Comparison of ENCODE assay signal across 8 cellular contexts in genomic region chr18:36127866-36128845, GRCh38. TPM values are rescaled to one million over a fixed set of nuclear protein-coding genes. Genes with fewer than 3 reads are reported as not detected.
DNase-seq lines count a peak whose midpoint lies in the region; ATAC-seq, FAIRE-seq and TF ChIP-seq lines count a peak whose summit lies in the region.

No MANE protein-coding gene starts in this region.

- H3K4me3 Mint-ChIP-seq in stimulated activated naive B cell treated with anti-CD40 and anti-IgM and Interleukin-4, amounts not matched to agents 10 μg/mL and 1 μg/mL and 100 μg/mL, for 72 hours: peak overlapping the region; percentile 96 to 99

- CTCF ChIA-PET in K562 (lab: Yijun Ruan, JAX; ENCODE audit: low intra/inter-chr PET ratio): no interaction called here

- FAIRE-seq in K562 (lab: Jason Lieb, UNC): peak; percentile 73

- no peak for TF ChIP-seq POLR2A in K562 (conservative IDR thresholded peaks at IDR 0.05)

- H2AFZ ChIP-seq in K562 (ENCODE audit: low read depth, low read length): peak overlapping the region; percentile 99

- peak overlapping the region; percentile 91 for H3K4me3 ChIP-seq in K562
- peak overlapping the region; percentile 93 for H3K4me3 ChIP-seq in kidney epithelial cell (ENCODE audit: low read depth, low read length)

- no peaks in the 10 kb centered on the region for H3K9me3 ChIP-seq in K562 (replicated peaks; ENCODE audit: control insufficient read depth, insufficient read depth, low read depth, low read length)

- H3K9me3 Mint-ChIP-seq in stimulated activated naive B cell treated with anti-CD40 and anti-IgM and Interleukin-4, amounts not matched to agents 10 μg/mL and 1 μg/mL and 100 μg/mL, for 72 hours: no peaks in the 10 kb centered on the region

- H3K36me3 ChIP-seq in K562 (ENCODE audit: control insufficient read depth, insufficient read depth, low read length): peaks cover 42% of the 10 kb centered on the region
- H3K36me3 ChIP-seq in kidney epithelial cell (ENCODE audit: control insufficient read depth, insufficient read depth, low read length): no peaks in the 10 kb centered on the region

- no peaks in the 10 kb centered on the region for H3K27me3 ChIP-seq in K562 (ENCODE audit: control insufficient read depth in 2 of 2, insufficient read depth in 2 of 2, low read length in 2 of 2)
- H3K27me3 ChIP-seq in kidney epithelial cell (ENCODE audit: control insufficient read depth, insufficient read depth, low read length): no peaks in the 10 kb centered on the region

- H3K27me3 Mint-ChIP-seq in stimulated activated naive B cell treated with anti-CD40 and anti-IgM and Interleukin-4, amounts not matched to agents 10 μg/mL and 1 μg/mL and 100 μg/mL, for 72 hours: no peaks in the 10 kb centered on the region

- DNase-seq in SIG-M5 treated with dmso at 0.1 percent for 504 hours (lab: John Stamatoyannopoulos, UW; ENCODE audit: unreplicated experiment): peak; percentile 36
- DNase-seq in SIG-M5 (lab: John Stamatoyannopoulos, UW): no peak
- DNase-seq in NCI-H146 treated with DMSO at 0.1 percent for 48 hours (lab: John Stamatoyannopoulos, UW; ENCODE audit: unreplicated experiment): peak; percentile 11
- DNase-seq in K562 (ENCODE audit: extremely low read depth in 1 of 4, low spot score in 3 of 4): peak; percentile 38 to 42 (median 40)
- no peak for DNase-seq in kidney epithelial cell (ENCODE audit: low read depth)
- no peak for DNase-seq in stimulated activated naive B cell treated with anti-CD40 and anti-IgM and Interleukin-4, amounts not matched to agents 10 μg/mL and 1 μg/mL and 100 μg/mL, for 72 hours
- DNase-seq in activated CD4-positive, CD25-positive, alpha-beta regulatory T cell treated with anti-CD3 and anti-CD28 coated beads, Interleukin-2, amount 50 U/mL, for 72 hours: no peak

- TF ChIP-seq CTCF in K562 (IDR thresholded peaks at IDR 0.05 in 2 of 3, conservative IDR thresholded peaks at IDR 0.05 in 1 of 3; ENCODE audit: insufficient read depth in 2 of 3, low read depth in 1 of 3, low read length in 3 of 3) (no peak), kidney epithelial cell (IDR thresholded peaks at IDR 0.05; ENCODE audit: insufficient read depth, low read length, poor library complexity, severe bottlenecking) (no peak)

- in situ Hi-C loops in K562 (cut with MboI): no loop called here

- BruUV-seq in K562 (replicated peaks; lab: Mats Ljungman, UMichigan): no TSS peak

- peaks cover 7% of the 10 kb centered on the region for H3K9me1 ChIP-seq in K562 (ENCODE audit: control insufficient read depth, insufficient read depth, low read length)

- H3K4me1 ChIP-seq in K562 (replicated peaks in 1 of 2; ENCODE audit: control insufficient read depth in 2 of 2, insufficient read depth in 2 of 2, low read length in 2 of 2): peaks cover 27 to 32% of the 10 kb centered on the region in 2 experiments; a peak in 4 of 5 replicates

- TF ChIP-seq EP300 in K562 (IDR thresholded peaks at IDR 0.05; ENCODE audit: low read length): no peak

- peaks cover 12% of the 10 kb centered on the region for H4K20me1 ChIP-seq in K562 (replicated peaks; ENCODE audit: control insufficient read depth, insufficient read depth, low read length)

- peak overlapping the region; percentile 96 for H3K4me2 ChIP-seq in K562 (ENCODE audit: insufficient read depth, low read length)

- intact Hi-C loops in K562 (cut with micrococcal nuclease): loop anchor here (2.0 kb wide), 1 partner anchor 155 kb away; the partner anchor contains the start of gene RMP24

- 0 out of 3 replicates have a peak, but pooled peaks have one; percentile 6 for ATAC-seq in K562
- no peak for ATAC-seq in stimulated activated naive B cell treated with anti-CD40 and anti-IgM and Interleukin-4, amounts not matched to agents 10 μg/mL and 1 μg/mL and 100 μg/mL, for 72 hours (replicated peaks)
- no peak for ATAC-seq in HG03025 (IDR thresholded peaks at IDR 0.05; ENCODE audit: low FRiP score, unreplicated experiment)

- H3K27ac Mint-ChIP-seq in stimulated activated naive B cell treated with anti-CD40 and anti-IgM and Interleukin-4, amounts not matched to agents 10 μg/mL and 1 μg/mL and 100 μg/mL, for 72 hours: peak overlapping the region; percentile 98

- POLR2A ChIA-PET in K562 (lab: Yijun Ruan, JAX): interaction anchor here (0.6 to 2.8 kb wide), 12 partner anchors 9 to 135 kb away, joined by 3 to 19 read pairs (median 4); no protein-coding TSS in a partner anchor

- peaks cover 27 to 42% of the 10 kb centered on the region in 2 donors for H3K36me3 Mint-ChIP-seq in stimulated activated naive B cell treated with anti-CD40 and anti-IgM and Interleukin-4, amounts not matched to agents 10 μg/mL and 1 μg/mL and 100 μg/mL, for 72 hours

- no peak for TF ChIP-seq RAD21 in K562 (CRISPR knock-in tag; conservative IDR thresholded peaks at IDR 0.05 in 1 of 2, IDR thresholded peaks at IDR 0.05 in 1 of 2)

- H3K4me1 Mint-ChIP-seq in stimulated activated naive B cell treated with anti-CD40 and anti-IgM and Interleukin-4, amounts not matched to agents 10 μg/mL and 1 μg/mL and 100 μg/mL, for 72 hours: peaks cover 25 to 58% of the 10 kb centered on the region in 2 donors

- peaks cover 51% of the 10 kb centered on the region for H3K79me2 ChIP-seq in K562 (ENCODE audit: control insufficient read depth, insufficient read depth, low read length)

- peak overlapping the region; percentile 98 to 99 for H3K9ac ChIP-seq in K562 (ENCODE audit: insufficient read depth in 1 of 2, low read depth in 2 of 2, low read length in 2 of 2)

- H3K27ac ChIP-seq in K562 (ENCODE audit: extremely low read depth, low read depth, low read length): no peak overlapping the region

- 18% methylated on average over 26 of the region's 26 CpGs for WGBS in K562 (ENCODE audit: insufficient coverage, low coverage, missing lambda C conversion rate)

RNA-seq across cellular contexts. Expression of gene SLC39A6, which starts 1.0 kb away (rescaled TPM):
- total RNA-seq in K562 (2011; cell fraction: chromatin; rRNA removed; ENCODE audit: low replicate concordance): 16.4 and 23.0 TPM in 2 replicates
- 16.7 and 19.2 TPM in 2 replicates for total RNA-seq in K562 (2011; cell fraction: nucleolus; rRNA removed)
- 18.1 and 19.9 TPM in 2 replicates for total RNA-seq in K562 (2011; cell fraction: nucleoplasm; rRNA removed)
- total RNA-seq in K562 (2014; rRNA removed) (17.4 and 21.1 TPM in 2 replicates), K562 (2014; rRNA removed; fragmentation: Illumina TruSeq; extraction: Trizol) (19.9 and 20.9 TPM in 2 replicates), K562 (2015; rRNA removed; fragmentation: Illumina TruSeq; extraction: Trizol) (19.0 and 20.6 TPM in 2 replicates), K562 (2021) (13.2 and 14.0 TPM in 2 replicates), kidney epithelial cell (94.1 and 98.0 TPM in 2 replicates)
- polyA plus RNA-seq in K562 (2011; rRNA removed) (16.7 and 17.8 TPM in 2 replicates), K562 (2014; fragmentation: Illumina TruSeq; extraction: Trizol) (22.1 and 23.8 TPM in 2 replicates), K562 (2014; fragmentation: Nextera tagmentation; extraction: Ambion mirVana) (1 to 10 TPM; 5.6 to 6.6 TPM), K562 (2014; rRNA removed) (13.2 and 13.8 TPM in 2 replicates)
- 11.3 and 13.7 TPM in 2 replicates for polyA plus RNA-seq in K562 (2011; cell fraction: cytosol; rRNA removed)
- 14.2 and 16.8 TPM in 2 replicates for polyA plus RNA-seq in K562 (2011; cell fraction: nucleus; rRNA removed)
- polyA plus RNA-seq in K562 (2012): 8.7 and 10.7 TPM in 2 replicates
- polyA minus RNA-seq in K562 (2011; rRNA and poly(A)+ RNA removed): 26.3 and 34.2 TPM in 2 replicates
- 5.0 and 5.6 TPM in 2 replicates for polyA minus RNA-seq in K562 (2011; cell fraction: cytosol; rRNA and poly(A)+ RNA removed)
- 7.3 and 11.8 TPM in 2 replicates for polyA minus RNA-seq in K562 (2011; cell fraction: nucleus; rRNA and poly(A)+ RNA removed)

RNA-seq across cellular contexts. Expression of gene ELP2, which starts 1.5 kb away (rescaled TPM):
- total RNA-seq in K562 (2011; cell fraction: chromatin; rRNA removed; ENCODE audit: low replicate concordance): 409 and 679 TPM in 2 replicates
- total RNA-seq in K562 (2011; cell fraction: nucleolus; rRNA removed): 246 and 294 TPM in 2 replicates
- 383 and 472 TPM in 2 replicates for total RNA-seq in K562 (2011; cell fraction: nucleoplasm; rRNA removed)
- 156 and 158 TPM in 2 replicates for total RNA-seq in K562 (2014; rRNA removed)
- total RNA-seq in K562 (2014; rRNA removed; fragmentation: Illumina TruSeq; extraction: Trizol): 123 and 139 TPM in 2 replicates
- total RNA-seq in K562 (2015; rRNA removed; fragmentation: Illumina TruSeq; extraction: Trizol): 72.8 and 76.8 TPM in 2 replicates
- total RNA-seq in K562 (2021): 140 and 148 TPM in 2 replicates
- polyA plus RNA-seq in K562 (2011; rRNA removed): 188 and 192 TPM in 2 replicates
- 42.9 and 93.6 TPM in 2 replicates for polyA plus RNA-seq in K562 (2011; cell fraction: cytosol; rRNA removed)
- 181 and 221 TPM in 2 replicates for polyA plus RNA-seq in K562 (2011; cell fraction: nucleus; rRNA removed)
- 133 and 141 TPM in 2 replicates for polyA plus RNA-seq in K562 (2012)
- 87.4 and 96.0 TPM in 2 replicates for polyA plus RNA-seq in K562 (2014; fragmentation: Illumina TruSeq; extraction: Trizol)
- 100 to 1,000 TPM; 146 to 172 TPM for polyA plus RNA-seq in K562 (2014; fragmentation: Nextera tagmentation; extraction: Ambion mirVana)
- polyA plus RNA-seq in K562 (2014; rRNA removed): 84.0 and 94.8 TPM in 2 replicates
- polyA minus RNA-seq in K562 (2011; rRNA and poly(A)+ RNA removed): 262 and 352 TPM in 2 replicates
- 73.4 and 77.3 TPM in 2 replicates for polyA minus RNA-seq in K562 (2011; cell fraction: cytosol; rRNA and poly(A)+ RNA removed)
- 158 and 260 TPM in 2 replicates for polyA minus RNA-seq in K562 (2011; cell fraction: nucleus; rRNA and poly(A)+ RNA removed)
- 60.7 and 63.9 TPM in 2 replicates for total RNA-seq in kidney epithelial cell

RNA-seq across cellular contexts. Expression of gene MOCOS, which starts 59.1 kb away (rescaled TPM):
- total RNA-seq in K562 (2011; cell fraction: chromatin; rRNA removed; ENCODE audit: low replicate concordance): 13.8 and 19.3 TPM in 2 replicates
- total RNA-seq in K562 (2011; cell fraction: nucleolus; rRNA removed): 11.7 and 12.5 TPM in 2 replicates
- total RNA-seq in K562 (2011; cell fraction: nucleoplasm; rRNA removed): 13.4 and 14.2 TPM in 2 replicates
- total RNA-seq in K562 (2014; rRNA removed) (8.4 and 11.8 TPM in 2 replicates), K562 (2014; rRNA removed; fragmentation: Illumina TruSeq; extraction: Trizol) (11.5 and 11.8 TPM in 2 replicates), K562 (2015; rRNA removed; fragmentation: Illumina TruSeq; extraction: Trizol) (7.7 TPM in 2 replicates), K562 (2021) (12.4 TPM in 2 replicates), kidney epithelial cell (15.3 and 20.7 TPM in 2 replicates)
- polyA plus RNA-seq in K562 (2011; rRNA removed) (8.1 and 8.6 TPM in 2 replicates), K562 (2014; fragmentation: Illumina TruSeq; extraction: Trizol) (8.4 and 9.2 TPM in 2 replicates), K562 (2014; fragmentation: Nextera tagmentation; extraction: Ambion mirVana) (1 to 10 TPM; 4.5 to 4.6 TPM), K562 (2014; rRNA removed) (9.1 and 12.1 TPM in 2 replicates)
- 6.4 and 6.8 TPM in 2 replicates for polyA plus RNA-seq in K562 (2011; cell fraction: cytosol; rRNA removed)
- 11.0 and 12.3 TPM in 2 replicates for polyA plus RNA-seq in K562 (2011; cell fraction: nucleus; rRNA removed)
- polyA plus RNA-seq in K562 (2012): 6.5 and 17.9 TPM in 2 replicates
- polyA minus RNA-seq in K562 (2011; rRNA and poly(A)+ RNA removed): 10.8 and 12.7 TPM in 2 replicates
- 6.4 and 6.6 TPM in 2 replicates for polyA minus RNA-seq in K562 (2011; cell fraction: cytosol; rRNA and poly(A)+ RNA removed)
- 7.4 and 11.7 TPM in 2 replicates for polyA minus RNA-seq in K562 (2011; cell fraction: nucleus; rRNA and poly(A)+ RNA removed)

Comparison
In these comparisons a context has a peak if more than half of its experiments do, and no peak if none do; other contexts are left out.
1. DNase-seq: peak in SIG-M5 treated with dmso at 0.1 percent for 504 hours (single experiment), NCI-H146 treated with DMSO at 0.1 percent for 48 hours (single experiment) and K562 (4 of 4); none in SIG-M5 (single experiment), kidney epithelial cell (single experiment), stimulated activated naive B cell treated with anti-CD40 and anti-IgM and Interleukin-4, amounts not matched to agents 10 μg/mL and 1 μg/mL and 100 μg/mL, for 72 hours (single experiment) and activated CD4-positive, CD25-positive, alpha-beta regulatory T cell treated with anti-CD3 and anti-CD28 coated beads, Interleukin-2, amount 50 U/mL, for 72 hours (single experiment).